ENCODE assay signal across 19 cellular contexts in genomic region chr9:128247191-128247803, GRCh38. TPM values are rescaled to one million over a fixed set of nuclear protein-coding genes. Genes with fewer than 3 reads are reported as not detected.
DNase-seq lines count a peak whose midpoint lies in the region; ATAC-seq, FAIRE-seq and TF ChIP-seq lines count a peak whose summit lies in the region.
"Had no signal": no experiment of that assay in that cellular context is flagged by ENCODE, and none has a peak within 500 bp of the region (broad histone marks: within the 10 kb centered on the region; RNA-seq: fewer than 3 reads in every experiment).

No MANE protein-coding gene starts in this region.

- H3K4me1 ChIP-seq in K562 (replicated peaks in 1 of 2; ENCODE audit: control insufficient read depth in 2 of 2, insufficient read depth in 2 of 2, low read length in 2 of 2) (peaks cover 44 to 71% of the 10 kb centered on the region in 2 experiments), trophoblast cell (ENCODE audit: control insufficient read depth in 1 of 2, insufficient read depth in 2 of 2, low read length in 2 of 2) (peaks cover 16 to 40% of the 10 kb centered on the region in 2 experiments)
- peaks cover 7 to 9% of the 10 kb centered on the region in 2 donors for H3K4me1 ChIP-seq in naive thymus-derived CD4-positive, alpha-beta T cell (ENCODE audit: control insufficient read depth in 2 of 2, insufficient read depth in 2 of 2, low read length in 2 of 2)

- BruUV-seq in K562 (replicated peaks; lab: Mats Ljungman, UMichigan) = no TSS peak

- H3K23ac ChIP-seq in trophoblast cell (ENCODE audit: low read length) = no peak overlapping the region

- H4K12ac ChIP-seq in trophoblast cell (ENCODE audit: low read depth, low read length) = no peak overlapping the region

- H3K4me3 ChIP-seq in K562 = no peak overlapping the region
- no peak overlapping the region for H3K4me3 ChIP-seq in trophoblast cell (ENCODE audit: low read depth, low read length)
- H3K4me3 ChIP-seq in naive thymus-derived CD4-positive, alpha-beta T cell (ENCODE audit: low read length) = no peak overlapping the region
- H3K4me3 ChIP-seq: MG63 had no signal

- no peaks in the 10 kb centered on the region for H3K9me3 Mint-ChIP-seq in mesothelial cell of epicardium
- H3K9me3 Mint-ChIP-seq in naive thymus-derived CD4-positive, alpha-beta T cell = no peaks in the 10 kb centered on the region
- H3K9me3 Mint-ChIP-seq: HFFc6 had no signal

- ATAC-seq in K562 (no peak), GM18868 (IDR thresholded peaks at IDR 0.05; ENCODE audit: unreplicated experiment) (no peak)
- no peak for ATAC-seq in naive thymus-derived CD4-positive, alpha-beta T cell

- DNase-seq in DMS 273 (lab: John Stamatoyannopoulos, UW; ENCODE audit: unreplicated experiment) = peak; percentile 43
- no peak for DNase-seq in K562 (ENCODE audit: extremely low read depth in 1 of 4, low spot score in 3 of 4)
- no peak for DNase-seq in mesothelial cell of epicardium (ENCODE audit: low spot score in 2 of 2, unreplicated experiment in 2 of 2)
- no peak for DNase-seq in trophoblast cell
- no peak for DNase-seq in NCI-H2171 (lab: John Stamatoyannopoulos, UW)
- DNase-seq in dedifferentiated amniotic fluid mesenchymal stem cell (ENCODE audit: extremely low spot score) = no peak
- no peak for DNase-seq in naive thymus-derived CD4-positive, alpha-beta T cell
- DNase-seq: 8988T; HFFc6; Karpas-422; MG63; NCI-H1048; NCI-H1436; NCI-H1930; NCI-H69; NK-92 treated with Interleukin-12 subunit alpha and Interleukin-12 subunit beta, amount 100 ng/mL, for 24 hours; SHP77 had no signal

- CTCF ChIA-PET in K562 (lab: Yijun Ruan, JAX; ENCODE audit: low intra/inter-chr PET ratio) = no interaction called here
- CTCF ChIA-PET in naive thymus-derived CD4-positive, alpha-beta T cell (lab: Charles Lee) = no interaction called here

- FAIRE-seq in K562 (lab: Jason Lieb, UNC) = no peak
- FAIRE-seq: G401.6 had no signal

- H3K27ac ChIP-seq in K562 (ENCODE audit: extremely low read depth, low read depth, low read length) = no peak overlapping the region
- H3K27ac ChIP-seq in trophoblast cell (ENCODE audit: low read depth, low read length) = no peak overlapping the region
- no peak overlapping the region for H3K27ac ChIP-seq in naive thymus-derived CD4-positive, alpha-beta T cell (ENCODE audit: low read depth, low read length)

- intact Hi-C loops in K562 (cut with micrococcal nuclease) = no loop called here
- intact Hi-C loops in naive thymus-derived CD4-positive, alpha-beta T cell (cut with micrococcal nuclease) = no loop called here

- peaks cover 32% of the 10 kb centered on the region for H3K4me1 Mint-ChIP-seq in mesothelial cell of epicardium
- H3K4me1 Mint-ChIP-seq in naive thymus-derived CD4-positive, alpha-beta T cell = peaks cover 13 to 34% (median 21%) of the 10 kb centered on the region in 7 donors

- H3K36me3 ChIP-seq in K562 (ENCODE audit: control insufficient read depth, insufficient read depth, low read length) (no peaks in the 10 kb centered on the region), trophoblast cell (ENCODE audit: control insufficient read depth in 1 of 2, insufficient read depth in 2 of 2, low read length in 2 of 2) (no peaks in the 10 kb centered on the region)
- no peaks in the 10 kb centered on the region for H3K36me3 ChIP-seq in naive thymus-derived CD4-positive, alpha-beta T cell (ENCODE audit: control insufficient read depth in 2 of 3, insufficient read depth in 3 of 3, low read length in 3 of 3)
- H3K36me3 ChIP-seq: MG63 had no signal

- 69% methylated on average over 5 of the region's 5 CpGs for WGBS in K562 (ENCODE audit: insufficient coverage, low coverage, missing lambda C conversion rate)
- no CpG with 5 or more reads among the region's 5 CpGs for WGBS in trophoblast cell (ENCODE audit: extremely low coverage, insufficient coverage, insufficient read length)

- no peak overlapping the region for H3K4me3 Mint-ChIP-seq in mesothelial cell of epicardium
- H3K4me3 Mint-ChIP-seq in naive thymus-derived CD4-positive, alpha-beta T cell = no peak overlapping the region
- H3K4me3 Mint-ChIP-seq: HFFc6 had no signal

- H3K27me3 ChIP-seq in K562 (ENCODE audit: control insufficient read depth in 2 of 2, insufficient read depth in 2 of 2, low read length in 2 of 2) = no peaks in the 10 kb centered on the region
- no peaks in the 10 kb centered on the region for H3K27me3 ChIP-seq in trophoblast cell (ENCODE audit: insufficient read depth, low read length)
- no peaks in the 10 kb centered on the region for H3K27me3 ChIP-seq in naive thymus-derived CD4-positive, alpha-beta T cell (ENCODE audit: control insufficient read depth in 2 of 2, insufficient read depth in 2 of 2, low read length in 2 of 2)
- H3K27me3 ChIP-seq: MG63 had no signal

- no peaks in the 10 kb centered on the region for H3K9me1 ChIP-seq in K562 (ENCODE audit: control insufficient read depth, insufficient read depth, low read length)

- no peak overlapping the region for H3K4me2 ChIP-seq in K562 (ENCODE audit: insufficient read depth, low read length)
- H3K4me2 ChIP-seq in trophoblast cell (ENCODE audit: low read length) = no peak overlapping the region

- POLR2A ChIA-PET in K562 (lab: Yijun Ruan, JAX) = interaction anchor here (0.6 to 1.5 kb wide), 6 partner anchors 12 to 88 kb away, joined by 3 to 6 read pairs (median 4); partner anchors contain the start of genes BBLN, GOLGA2 and SWI5
- POLR2A ChIA-PET in naive thymus-derived CD4-positive, alpha-beta T cell (lab: Charles Lee) = interaction anchor here (0.7 to 1.1 kb wide), 2 partner anchors 28 to 29 kb away, joined by 3 read pairs; partner anchors contain the start of genes GOLGA2 and SWI5

- peaks cover 6% of the 10 kb centered on the region for H3K79me1 ChIP-seq in trophoblast cell (ENCODE audit: low read length)

- peak overlapping the region; percentile 45 for H2AK5ac ChIP-seq in trophoblast cell (ENCODE audit: low read length)

- H3K27ac Mint-ChIP-seq in mesothelial cell of epicardium = peak overlapping the region; percentile 66
- H3K27ac Mint-ChIP-seq in naive thymus-derived CD4-positive, alpha-beta T cell = no peak overlapping the region

- no peak for TF ChIP-seq POLR2A in K562 (conservative IDR thresholded peaks at IDR 0.05)

- H4K8ac ChIP-seq in trophoblast cell (ENCODE audit: low read depth, low read length) = no peak overlapping the region

- peaks cover 2% of the 10 kb centered on the region; the same call in 1 of the 2 replicates for H4K20me1 ChIP-seq in K562 (replicated peaks; ENCODE audit: control insufficient read depth, insufficient read depth, low read length)

- no peak overlapping the region for H2BK120ac ChIP-seq in trophoblast cell (ENCODE audit: insufficient read depth, low read length, poor library complexity)

- H2BK12ac ChIP-seq in trophoblast cell (ENCODE audit: low read length) = no peak overlapping the region

- no peak overlapping the region for H3K4ac ChIP-seq in trophoblast cell (ENCODE audit: low read depth, low read length)

- no peak for TF ChIP-seq EP300 in K562 (IDR thresholded peaks at IDR 0.05; ENCODE audit: low read length)

- no peak overlapping the region for H3K14ac ChIP-seq in trophoblast cell (ENCODE audit: low read length)

- TF ChIP-seq CTCF in K562 (IDR thresholded peaks at IDR 0.05 in 2 of 3, conservative IDR thresholded peaks at IDR 0.05 in 1 of 3; ENCODE audit: insufficient read depth in 2 of 3, low read depth in 1 of 3, low read length in 3 of 3) (no peak), mesothelial cell of epicardium (IDR thresholded peaks at IDR 0.05; ENCODE audit: unreplicated experiment) (no peak)

- no peak overlapping the region for H4K91ac ChIP-seq in trophoblast cell (ENCODE audit: low read depth, low read length)

- H2BK5ac ChIP-seq in trophoblast cell (ENCODE audit: low read depth, low read length, poor library complexity) = no peak overlapping the region

- H2AFZ ChIP-seq in K562 (ENCODE audit: low read depth, low read length) (no peak overlapping the region), trophoblast cell (ENCODE audit: insufficient read depth, low read length, poor library complexity) (no peak overlapping the region)

- peaks cover 17% of the 10 kb centered on the region; the same call in 2 of the 3 replicates for H3K79me2 ChIP-seq in K562 (ENCODE audit: control insufficient read depth, insufficient read depth, low read length)
- peaks cover 3% of the 10 kb centered on the region for H3K79me2 ChIP-seq in trophoblast cell (ENCODE audit: control insufficient read depth, insufficient read depth, low read length, poor library complexity)

- H3K36me3 Mint-ChIP-seq in mesothelial cell of epicardium = peaks cover 4% of the 10 kb centered on the region
- H3K36me3 Mint-ChIP-seq in naive thymus-derived CD4-positive, alpha-beta T cell = no peaks in the 10 kb centered on the region

- H3K9me3 ChIP-seq in K562 (replicated peaks; ENCODE audit: control insufficient read depth, insufficient read depth, low read depth, low read length) = no peaks in the 10 kb centered on the region
- H3K9me3 ChIP-seq in trophoblast cell (ENCODE audit: insufficient read depth, low read depth, low read length) = peaks cover 4% of the 10 kb centered on the region
- H3K9me3 ChIP-seq in naive thymus-derived CD4-positive, alpha-beta T cell (ENCODE audit: control insufficient read depth in 2 of 3, low read length in 3 of 3) = no peaks in the 10 kb centered on the region
- H3K9me3 ChIP-seq: MG63 had no signal

- no peaks in the 10 kb centered on the region for H3K27me3 Mint-ChIP-seq in mesothelial cell of epicardium (ENCODE audit: low read depth)
- H3K27me3 Mint-ChIP-seq in naive thymus-derived CD4-positive, alpha-beta T cell = peaks cover 14 to 43% (median 16%) of the 10 kb centered on the region in 5 donors

- in situ Hi-C loops in K562 (cut with MboI) = loop anchor here (10.0 kb wide), 1 partner anchor 448 kb away; no protein-coding TSS in a partner anchor

- TF ChIP-seq RAD21 in K562 (CRISPR knock-in tag; conservative IDR thresholded peaks at IDR 0.05 in 1 of 2, IDR thresholded peaks at IDR 0.05 in 1 of 2) = no peak

- H3K18ac ChIP-seq in trophoblast cell (ENCODE audit: low read length) = no peak overlapping the region

- H3K9ac ChIP-seq in K562 (ENCODE audit: insufficient read depth in 1 of 2, low read depth in 2 of 2, low read length in 2 of 2) (peak overlapping the region in 1 of 2 experiments; percentile 26; a peak in 1 of 4 replicates), trophoblast cell (ENCODE audit: low read length) (no peak overlapping the region)

RNA-seq across cellular contexts. Expression of gene GOLGA2, which starts 28.5 kb away (rescaled TPM):
- total RNA-seq in K562 (2011; cell fraction: chromatin; rRNA removed; ENCODE audit: low replicate concordance) = 623 and 716 TPM in 2 replicates
- 264 and 268 TPM in 2 replicates for total RNA-seq in K562 (2011; cell fraction: nucleolus; rRNA removed)
- 448 and 517 TPM in 2 replicates for total RNA-seq in K562 (2011; cell fraction: nucleoplasm; rRNA removed)
- total RNA-seq in K562 (2014; rRNA removed) (101 and 116 TPM in 2 replicates), K562 (2014; rRNA removed; fragmentation: Illumina TruSeq; extraction: Trizol) (70.7 and 80.5 TPM in 2 replicates), K562 (2015; rRNA removed; fragmentation: Illumina TruSeq; extraction: Trizol) (69.2 and 75.1 TPM in 2 replicates), K562 (2021) (91.3 and 109 TPM in 2 replicates), mesothelial cell of epicardium (177 to 195 TPM (median 186 TPM) in 3 replicates)
- polyA plus RNA-seq in K562 (2011; rRNA removed) (76.0 and 137 TPM in 2 replicates), K562 (2014; fragmentation: Illumina TruSeq; extraction: Trizol) (117 and 122 TPM in 2 replicates), K562 (2014; fragmentation: Nextera tagmentation; extraction: Ambion mirVana) (10 to 100 TPM; 15.7 to 21.9 TPM), K562 (2014; rRNA removed) (98.1 and 138 TPM in 2 replicates)
- 48.9 and 79.1 TPM in 2 replicates for polyA plus RNA-seq in K562 (2011; cell fraction: cytosol; rRNA removed)
- polyA plus RNA-seq in K562 (2011; cell fraction: nucleus; rRNA removed) = 143 and 177 TPM in 2 replicates
- polyA plus RNA-seq in K562 (2012) = 75.8 and 115 TPM in 2 replicates
- 69.9 and 111 TPM in 2 replicates for polyA minus RNA-seq in K562 (2011; rRNA and poly(A)+ RNA removed)
- polyA minus RNA-seq in K562 (2011; cell fraction: cytosol; rRNA and poly(A)+ RNA removed) = 40.1 and 56.7 TPM in 2 replicates
- 86.6 and 165 TPM in 2 replicates for polyA minus RNA-seq in K562 (2011; cell fraction: nucleus; rRNA and poly(A)+ RNA removed)
- polyA plus RNA-seq in trophoblast cell (2013) = 93.4 and 99.9 TPM in 2 replicates
- 10 to 100 TPM; 56.5 to 76.6 (median 70.6) TPM for total RNA-seq in naive thymus-derived CD4-positive, alpha-beta T cell
- polyA plus RNA-seq in naive thymus-derived CD4-positive, alpha-beta T cell = 1 to 10 TPM; 6.0 to 7.4 TPM

RNA-seq across cellular contexts. Expression of gene SWI5, which starts 28.8 kb away (rescaled TPM):
- 31.0 and 60.5 TPM in 2 replicates for total RNA-seq in K562 (2011; cell fraction: chromatin; rRNA removed; ENCODE audit: low replicate concordance)
- 37.1 and 42.7 TPM in 2 replicates for total RNA-seq in K562 (2011; cell fraction: nucleolus; rRNA removed)
- 33.4 and 47.4 TPM in 2 replicates for total RNA-seq in K562 (2011; cell fraction: nucleoplasm; rRNA removed)
- total RNA-seq in K562 (2014; rRNA removed) (105 and 106 TPM in 2 replicates), K562 (2014; rRNA removed; fragmentation: Illumina TruSeq; extraction: Trizol) (82.6 and 86.7 TPM in 2 replicates), K562 (2015; rRNA removed; fragmentation: Illumina TruSeq; extraction: Trizol) (93.9 and 94.3 TPM in 2 replicates), K562 (2021) (72.3 and 77.3 TPM in 2 replicates), mesothelial cell of epicardium (24.1 to 26.0 TPM (median 24.3 TPM) in 3 replicates)
- polyA plus RNA-seq in K562 (2011; rRNA removed) (121 and 145 TPM in 2 replicates), K562 (2014; fragmentation: Illumina TruSeq; extraction: Trizol) (95.9 and 104 TPM in 2 replicates), K562 (2014; fragmentation: Nextera tagmentation; extraction: Ambion mirVana) (100 to 1,000 TPM in 1 of 2 experiments, 10 to 100 TPM in 1; 62.8 to 133 TPM), K562 (2014; rRNA removed) (121 and 141 TPM in 2 replicates)
- 151 and 164 TPM in 2 replicates for polyA plus RNA-seq in K562 (2011; cell fraction: cytosol; rRNA removed)
- polyA plus RNA-seq in K562 (2011; cell fraction: nucleus; rRNA removed) = 39.9 and 61.7 TPM in 2 replicates
- polyA plus RNA-seq in K562 (2012) = 91.8 and 104 TPM in 2 replicates
- 51.5 and 51.7 TPM in 2 replicates for polyA minus RNA-seq in K562 (2011; rRNA and poly(A)+ RNA removed)
- 22.0 and 22.2 TPM in 2 replicates for polyA minus RNA-seq in K562 (2011; cell fraction: cytosol; rRNA and poly(A)+ RNA removed)
- polyA minus RNA-seq in K562 (2011; cell fraction: nucleus; rRNA and poly(A)+ RNA removed) = 11.6 and 14.9 TPM in 2 replicates
- 42.0 and 44.4 TPM in 2 replicates for polyA plus RNA-seq in trophoblast cell (2013)
- 10 to 100 TPM in 2 of 5 experiments, 1 to 10 TPM in 3; 8.7 to 17.4 (median 9.8) TPM for total RNA-seq in naive thymus-derived CD4-positive, alpha-beta T cell
- 10 to 100 TPM; 34.6 to 36.6 TPM for polyA plus RNA-seq in naive thymus-derived CD4-positive, alpha-beta T cell

RNA-seq across cellular contexts. Expression of gene DNM1, which starts 44.1 kb away (rescaled TPM):
- 88.0 and 181 TPM in 2 replicates for total RNA-seq in K562 (2011; cell fraction: chromatin; rRNA removed; ENCODE audit: low replicate concordance)
- 88.4 and 99.1 TPM in 2 replicates for total RNA-seq in K562 (2011; cell fraction: nucleolus; rRNA removed)
- total RNA-seq in K562 (2011; cell fraction: nucleoplasm; rRNA removed) = 92.3 and 124 TPM in 2 replicates
- total RNA-seq in K562 (2014; rRNA removed) (6.6 and 7.9 TPM in 2 replicates), K562 (2014; rRNA removed; fragmentation: Illumina TruSeq; extraction: Trizol) (4.5 and 5.2 TPM in 2 replicates), K562 (2015; rRNA removed; fragmentation: Illumina TruSeq; extraction: Trizol) (8.4 and 9.1 TPM in 2 replicates), K562 (2021) (20.7 and 23.1 TPM in 2 replicates), mesothelial cell of epicardium (86.8 to 98.6 TPM (median 89.2 TPM) in 3 replicates)
- polyA plus RNA-seq in K562 (2011; rRNA removed) (9.5 and 33.1 TPM in 2 replicates), K562 (2014; fragmentation: Illumina TruSeq; extraction: Trizol) (10.0 and 15.5 TPM in 2 replicates), K562 (2014; fragmentation: Nextera tagmentation; extraction: Ambion mirVana) (under 1 TPM; 0.39 to 0.58 TPM), K562 (2014; rRNA removed) (17.6 TPM in 2 replicates)
- 7.7 and 11.1 TPM in 2 replicates for polyA plus RNA-seq in K562 (2011; cell fraction: cytosol; rRNA removed)
- 108 and 126 TPM in 2 replicates for polyA plus RNA-seq in K562 (2011; cell fraction: nucleus; rRNA removed)
- polyA plus RNA-seq in K562 (2012) = 15.9 and 25.7 TPM in 2 replicates
- polyA minus RNA-seq in K562 (2011; rRNA and poly(A)+ RNA removed) = 19.1 and 29.6 TPM in 2 replicates
- 6.7 and 22.4 TPM in 2 replicates for polyA minus RNA-seq in K562 (2011; cell fraction: cytosol; rRNA and poly(A)+ RNA removed)
- 55.2 and 137 TPM in 2 replicates for polyA minus RNA-seq in K562 (2011; cell fraction: nucleus; rRNA and poly(A)+ RNA removed)
- polyA plus RNA-seq in trophoblast cell (2013) = 6.0 TPM in 2 replicates
- 1 to 10 TPM in 2 of 5 experiments, under 1 TPM in 3; 0.24 to 2.0 (median 0.94) TPM for total RNA-seq in naive thymus-derived CD4-positive, alpha-beta T cell
- under 1 TPM in 1 of 2 donors, not detected in 1; 0.24 TPM for polyA plus RNA-seq in naive thymus-derived CD4-positive, alpha-beta T cell

RNA-seq across cellular contexts. Expression of gene CIZ1, which starts 55.9 kb away (rescaled TPM):
- 263 and 434 TPM in 2 replicates for total RNA-seq in K562 (2011; cell fraction: chromatin; rRNA removed; ENCODE audit: low replicate concordance)
- total RNA-seq in K562 (2011; cell fraction: nucleolus; rRNA removed) = 204 and 208 TPM in 2 replicates
- 222 and 230 TPM in 2 replicates for total RNA-seq in K562 (2011; cell fraction: nucleoplasm; rRNA removed)
- 127 and 164 TPM in 2 replicates for total RNA-seq in K562 (2014; rRNA removed)
- total RNA-seq in K562 (2014; rRNA removed; fragmentation: Illumina TruSeq; extraction: Trizol) = 55.4 and 57.1 TPM in 2 replicates
- 83.7 and 87.8 TPM in 2 replicates for total RNA-seq in K562 (2015; rRNA removed; fragmentation: Illumina TruSeq; extraction: Trizol)
- 329 and 330 TPM in 2 replicates for total RNA-seq in K562 (2021)
- 82.1 and 168 TPM in 2 replicates for polyA plus RNA-seq in K562 (2011; rRNA removed)
- 139 and 188 TPM in 2 replicates for polyA plus RNA-seq in K562 (2011; cell fraction: cytosol; rRNA removed)
- 284 and 400 TPM in 2 replicates for polyA plus RNA-seq in K562 (2011; cell fraction: nucleus; rRNA removed)
- 220 and 374 TPM in 2 replicates for polyA plus RNA-seq in K562 (2012)
- polyA plus RNA-seq in K562 (2014; fragmentation: Illumina TruSeq; extraction: Trizol) = 244 and 291 TPM in 2 replicates
- polyA plus RNA-seq in K562 (2014; fragmentation: Nextera tagmentation; extraction: Ambion mirVana) = 10 to 100 TPM in 1 of 2 experiments, 1 to 10 TPM in 1; 6.6 to 12.6 TPM
- polyA plus RNA-seq in K562 (2014; rRNA removed) = 161 and 175 TPM in 2 replicates
- polyA minus RNA-seq in K562 (2011; rRNA and poly(A)+ RNA removed) = 76.1 and 76.4 TPM in 2 replicates
- polyA minus RNA-seq in K562 (2011; cell fraction: cytosol; rRNA and poly(A)+ RNA removed) = 115 and 157 TPM in 2 replicates
- polyA minus RNA-seq in K562 (2011; cell fraction: nucleus; rRNA and poly(A)+ RNA removed) = 42.3 and 58.8 TPM in 2 replicates
- 152 to 157 TPM (median 155 TPM) in 3 replicates for total RNA-seq in mesothelial cell of epicardium
- polyA plus RNA-seq in trophoblast cell (2013) = 103 and 112 TPM in 2 replicates
- 100 to 1,000 TPM; 110 to 163 (median 142) TPM for total RNA-seq in naive thymus-derived CD4-positive, alpha-beta T cell
- polyA plus RNA-seq in naive thymus-derived CD4-positive, alpha-beta T cell = 10 to 100 TPM; 11.2 to 38.2 TPM
